Comparison of ENCODE assay signal across 9 cellular contexts in the genomic region with DNA sequence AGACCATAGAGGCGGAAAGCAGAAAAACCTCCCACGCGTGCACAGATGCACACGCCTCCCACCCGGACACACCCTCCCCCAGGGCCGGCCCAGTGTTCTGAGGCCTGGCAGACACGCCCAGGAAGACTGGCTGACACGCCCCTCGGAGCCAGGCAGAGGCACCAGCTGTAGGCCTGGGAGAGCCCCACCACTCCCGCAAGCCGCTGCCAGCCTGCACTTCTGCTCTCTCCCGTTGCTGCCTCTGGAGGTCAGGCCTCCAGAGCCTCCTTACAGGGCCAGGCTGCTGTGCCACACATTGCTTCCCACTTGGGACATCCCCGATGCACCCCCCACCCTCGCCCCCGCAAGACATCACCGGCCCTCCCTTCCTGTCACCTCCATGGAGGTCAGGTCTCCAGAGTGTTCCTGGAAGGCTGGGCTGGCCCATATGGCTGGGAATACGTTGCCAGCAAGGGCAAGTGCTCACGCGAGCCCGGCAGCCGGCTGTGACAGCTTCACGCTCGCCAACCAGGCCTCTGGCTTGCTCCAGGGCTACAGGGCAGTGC. TPM values are rescaled to one million over a fixed set of nuclear protein-coding genes. Genes with fewer than 3 reads are reported as not detected.
DNase-seq lines count a peak whose midpoint lies in the region; ATAC-seq, FAIRE-seq and TF ChIP-seq lines count a peak whose summit lies in the region.
"Had no signal": no experiment of that assay in that cellular context is flagged by ENCODE, and none has a peak within 500 bp of the region (broad histone marks: within the 10 kb centered on the region; RNA-seq: fewer than 3 reads in every experiment).

No MANE protein-coding gene starts in this region.

- FAIRE-seq in GM19239 (lab: Jason Lieb, UNC): no peak

- H3K36me3 Mint-ChIP-seq in CD4-positive, CD25-positive, alpha-beta regulatory T cell: no peaks in the 10 kb centered on the region
- H3K36me3 Mint-ChIP-seq in nephron (ENCODE audit: low read depth): no peaks in the 10 kb centered on the region

- no peaks in the 10 kb centered on the region for H3K27me3 ChIP-seq in CD4-positive, CD25-positive, alpha-beta regulatory T cell (ENCODE audit: control insufficient read depth, insufficient read depth, low read length)
- H3K27me3 ChIP-seq: cardiac muscle cell had no signal

- H3K9me3 Mint-ChIP-seq in CD4-positive, CD25-positive, alpha-beta regulatory T cell: no peaks in the 10 kb centered on the region
- H3K9me3 Mint-ChIP-seq in nephron: no peaks in the 10 kb centered on the region

- no peak overlapping the region for H3K27ac ChIP-seq in CD4-positive, CD25-positive, alpha-beta regulatory T cell (ENCODE audit: insufficient read depth, low read length, poor library complexity, severe bottlenecking)
- H3K27ac ChIP-seq: cardiac muscle cell had no signal

- H3K4me3 ChIP-seq in CD4-positive, CD25-positive, alpha-beta regulatory T cell (ENCODE audit: low read depth, low read length): no peak overlapping the region
- H3K4me3 ChIP-seq: cardiac muscle cell had no signal

- no peak for TF ChIP-seq CTCF in nephron (IDR thresholded peaks at IDR 0.05; ENCODE audit: unreplicated experiment in 3 of 3)

- H3K27ac Mint-ChIP-seq in CD4-positive, CD25-positive, alpha-beta regulatory T cell: no peak overlapping the region
- peak overlapping the region in 2 of 3 experiments; percentile 25 to 39 for H3K27ac Mint-ChIP-seq in nephron

- H3K36me3 ChIP-seq in CD4-positive, CD25-positive, alpha-beta regulatory T cell (ENCODE audit: control insufficient read depth, insufficient read depth, low read length): no peaks in the 10 kb centered on the region

- DNase-seq in CD4-positive, CD25-positive, alpha-beta regulatory T cell: peak; percentile 52 to 76 (median 69)
- peak; percentile 72 for DNase-seq in NCI-H1694 treated with DMSO at 0.1 percent for 48 hours (lab: John Stamatoyannopoulos, UW)
- DNase-seq in activated CD4-positive, CD25-positive, alpha-beta regulatory T cell treated with anti-CD3 and anti-CD28 coated beads, Interleukin-2, amount 50 U/mL, for 72 hours: peak; percentile 58
- peak; percentile 39 for DNase-seq in effector CD4-positive, alpha-beta T cell
- peak; percentile 82 for DNase-seq in ureter (ENCODE audit: low spot score)
- DNase-seq in GM19239 (ENCODE audit: insufficient read length, low spot score): no peak
- no peak for DNase-seq in cortex of kidney (lab: John Stamatoyannopoulos, UW)

- no peaks in the 10 kb centered on the region for H3K9me3 ChIP-seq in CD4-positive, CD25-positive, alpha-beta regulatory T cell (ENCODE audit: control insufficient read depth in 2 of 2, low read length in 2 of 2)

- peak overlapping the region in 1 of 4 donors; percentile 41 for H3K4me3 Mint-ChIP-seq in CD4-positive, CD25-positive, alpha-beta regulatory T cell
- H3K4me3 Mint-ChIP-seq in nephron: no peak overlapping the region

- H3K27me3 Mint-ChIP-seq in CD4-positive, CD25-positive, alpha-beta regulatory T cell: peaks cover 9% of the 10 kb centered on the region
- peaks cover 27% of the 10 kb centered on the region for H3K27me3 Mint-ChIP-seq in nephron (ENCODE audit: low read depth)

- ATAC-seq in CD4-positive, CD25-positive, alpha-beta regulatory T cell (ENCODE audit: low read depth in 2 of 2): peak; percentile 92 to 97

- H3K4me1 ChIP-seq in CD4-positive, CD25-positive, alpha-beta regulatory T cell (ENCODE audit: control insufficient read depth, insufficient read depth, low read length, poor library complexity, severe bottlenecking): peaks cover 13% of the 10 kb centered on the region

- peaks cover 0 to 19% (median 10%) of the 10 kb centered on the region in 4 donors for H3K4me1 Mint-ChIP-seq in CD4-positive, CD25-positive, alpha-beta regulatory T cell
- H3K4me1 Mint-ChIP-seq in nephron: peaks cover 53% of the 10 kb centered on the region

RNA-seq across cellular contexts. Expression of gene CASZ1, which starts 40.4 kb away (rescaled TPM):
- total RNA-seq in CD4-positive, CD25-positive, alpha-beta regulatory T cell: 55.1 TPM
- polyA plus RNA-seq in CD4-positive, CD25-positive, alpha-beta regulatory T cell: 1 to 10 TPM in 2 of 4 donors, under 1 TPM in 2; 0.57 to 1.5 (median 0.94) TPM
- total RNA-seq in ureter: 76.8 TPM

Comparison
In these comparisons a context has a peak if more than half of its experiments do, and no peak if none do; other contexts are left out.
1. DNase-seq: peak in CD4-positive, CD25-positive, alpha-beta regulatory T cell (3 of 3), NCI-H1694 treated with DMSO at 0.1 percent for 48 hours (single experiment), activated CD4-positive, CD25-positive, alpha-beta regulatory T cell treated with anti-CD3 and anti-CD28 coated beads, Interleukin-2, amount 50 U/mL, for 72 hours (single experiment), effector CD4-positive, alpha-beta T cell (single experiment) and ureter (single experiment); none in GM19239 (single experiment) and cortex of kidney (single experiment).
2. H3K27ac Mint-ChIP-seq: peak in nephron (2 of 3); none in CD4-positive, CD25-positive, alpha-beta regulatory T cell (0 of 3).